Comparison of ENCODE assay signal across 10 cellular contexts in the genomic region with DNA sequence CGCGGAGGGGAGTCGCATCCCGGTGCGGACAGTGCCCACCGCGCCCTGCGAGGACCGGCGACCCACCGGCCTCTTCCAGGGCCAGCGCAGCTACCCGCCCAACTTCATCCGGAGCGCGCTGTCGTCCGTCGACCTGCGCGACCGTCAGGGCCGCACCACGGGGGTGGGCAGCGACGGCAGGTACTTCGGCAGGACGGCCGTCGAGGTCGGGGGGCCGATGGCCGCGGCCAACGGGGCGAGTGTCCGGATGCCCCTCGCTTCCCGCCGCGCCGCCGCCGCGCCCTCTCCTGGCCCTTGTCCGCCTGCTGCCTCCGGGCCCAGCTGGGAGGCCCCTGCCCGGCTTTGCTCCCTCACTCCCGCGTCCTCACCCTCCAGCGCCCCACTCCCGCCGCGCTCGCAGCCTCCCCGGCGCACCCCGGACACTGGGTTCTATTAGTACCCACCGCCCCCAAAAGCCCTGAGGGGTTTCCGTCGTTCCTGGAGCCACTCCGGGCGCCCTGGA. TPM values are rescaled to one million over a fixed set of nuclear protein-coding genes. Genes with fewer than 3 reads are reported as not detected.
A peak's percentile ranks its signal among the peaks of the same experiment; 100 is the strongest.
DNase-seq lines count a peak whose midpoint lies in the region; ATAC-seq and TF ChIP-seq lines count a peak whose summit lies in the region.
"Not testable (repeated sequence)": the region's sequence is repeated elsewhere in the genome, so short reads cannot be mapped to it uniquely, and the experiment has no call there.
"Had no signal": no experiment of that assay in that cellular context is flagged by ENCODE, and none has a peak within 500 bp of the region (broad histone marks: within the 10 kb centered on the region; RNA-seq: fewer than 3 reads in every experiment).

No MANE protein-coding gene starts in this region.

- peak overlapping the region in 1 of 2 experiments; percentile 61; a peak in 2 of 4 replicates for H3K4me3 ChIP-seq in DND-41 (ENCODE audit: low read depth in 1 of 2, low read length in 2 of 2)
- peak overlapping the region; percentile 44 to 64 (median 54) for H3K4me3 ChIP-seq in Peyer's patch
- H3K4me3 ChIP-seq in dorsolateral prefrontal cortex = peak overlapping the region in 57 of 59 donors; percentile 10 to 72 (median 58)
- H3K4me3 ChIP-seq in mesodermal cell (ENCODE audit: extremely low read depth, insufficient read depth, low read length, poor library complexity, severe bottlenecking) = peak overlapping the region; percentile 33
- peak overlapping the region; percentile 81 for H3K4me3 ChIP-seq in psoas muscle
- peak overlapping the region; percentile 62 to 64 for H3K4me3 ChIP-seq in tibial artery

- DNase-seq in DND-41; Peyer's patch; activated T-helper 2 cell treated with anti-CD3 and anti-CD28 coated beads, Interferon-gamma antibody, Interleukin-2, Interleukin-4, amounts not matched to agents 10 μg/mL and 5 μg/mL and 100 μg/mL, durations not matched to agents 14 hours and 24 hours and 36 hours (ENCODE audit: low spot score); dorsolateral prefrontal cortex; tibial artery: not testable (repeated sequence)
- DNase-seq in left ventricle myocardium superior (peak; percentile 31), psoas muscle (peak; percentile 14 to 41)

- H2AFZ ChIP-seq in DND-41 (ENCODE audit: low read depth, low read length) = peak overlapping the region; percentile 26; the same call in 1 of the 2 replicates

- H3K27me3 ChIP-seq in DND-41 (ENCODE audit: insufficient read depth, low read length, poor library complexity) (peaks cover 11% of the 10 kb centered on the region), dorsolateral prefrontal cortex (peaks cover 0 to 19% (median 0%) of the 10 kb centered on the region in 45 donors)
- not testable (repeated sequence) for H3K27me3 ChIP-seq in Peyer's patch; psoas muscle (ENCODE audit: insufficient read depth in 3 of 3, low read length in 2 of 3); tibial artery

- not testable (repeated sequence) for TF ChIP-seq POLR2A in Peyer's patch (IDR thresholded peaks at IDR 0.05)

- not testable (repeated sequence) for H3K9me3 ChIP-seq in DND-41 (ENCODE audit: insufficient read depth, low read length, severe bottlenecking); Peyer's patch; mesodermal cell (ENCODE audit: control insufficient read depth, low read length); psoas muscle; tibial artery

- intact Hi-C loops in activated T-helper 2 cell treated with anti-CD3 and anti-CD28 coated beads, Interferon-gamma antibody, Interleukin-2, Interleukin-4, amounts not matched to agents 10 μg/mL and 5 μg/mL and 100 μg/mL, durations not matched to agents 14 hours and 24 hours and 36 hours (cut with micrococcal nuclease); dorsolateral prefrontal cortex (cut with DNase I); left ventricle myocardium superior (cut with micrococcal nuclease); psoas muscle (cut with DNase I); tibial artery (cut with DNase I; ENCODE audit: low total_unique reads): not testable (repeated sequence)

- H3K4me2 ChIP-seq in DND-41 (ENCODE audit: insufficient read depth, low read length) = peak overlapping the region; percentile 76

- not testable (repeated sequence) for H3K4me1 Mint-ChIP-seq in activated T-helper 2 cell treated with anti-CD3 and anti-CD28 coated beads, Interferon-gamma antibody, Interleukin-2, Interleukin-4, amounts not matched to agents 10 μg/mL and 5 μg/mL and 100 μg/mL, durations not matched to agents 14 hours and 24 hours and 36 hours (ENCODE audit: low read depth)

- H3K36me3 ChIP-seq in DND-41 (ENCODE audit: insufficient read depth, low read length); Peyer's patch; mesodermal cell (ENCODE audit: control insufficient read depth, insufficient read depth, low read length); psoas muscle (ENCODE audit: insufficient read depth in 1 of 2, low read depth in 1 of 2); tibial artery: not testable (repeated sequence)

- ATAC-seq in DND-41 (ENCODE audit: insufficient read depth, low read depth) (peak; percentile 16; the same call in 1 of the 3 replicates), left ventricle myocardium superior (peak; percentile 76), psoas muscle (peak; percentile 41 to 66 (median 57))

- H3K27ac Mint-ChIP-seq in activated T-helper 2 cell treated with anti-CD3 and anti-CD28 coated beads, Interferon-gamma antibody, Interleukin-2, Interleukin-4, amounts not matched to agents 10 μg/mL and 5 μg/mL and 100 μg/mL, durations not matched to agents 14 hours and 24 hours and 36 hours = not testable (repeated sequence)

- not testable (repeated sequence) for H4K20me1 ChIP-seq in DND-41 (ENCODE audit: insufficient read depth, low read length)

- 0 to 2% methylated on average over 14 to 16 of the region's 63 CpGs for WGBS in mesodermal cell (ENCODE audit: insufficient coverage in 2 of 2), 2 experiments
- WGBS in psoas muscle, 3 donors = 0% methylated on average over 17 to 63 of the region's 63 CpGs

- H3K36me3 Mint-ChIP-seq in activated T-helper 2 cell treated with anti-CD3 and anti-CD28 coated beads, Interferon-gamma antibody, Interleukin-2, Interleukin-4, amounts not matched to agents 10 μg/mL and 5 μg/mL and 100 μg/mL, durations not matched to agents 14 hours and 24 hours and 36 hours (ENCODE audit: low read depth) = not testable (repeated sequence)

- not testable (repeated sequence) for TF ChIP-seq CTCF in DND-41 (IDR thresholded peaks at IDR 0.05; ENCODE audit: borderline replicate concordance, extremely low read depth, low read length, poor library complexity, severe bottlenecking); Peyer's patch (IDR thresholded peaks at IDR 0.05); dorsolateral prefrontal cortex (IDR thresholded peaks at IDR 0.05 in 54 of 56, conservative IDR thresholded peaks at IDR 0.05 in 2 of 56; ENCODE audit: low read depth in 1 of 56, partially characterized antibody in 56 of 56); psoas muscle (IDR thresholded peaks at IDR 0.05); tibial artery (IDR thresholded peaks at IDR 0.05)

- H3K27me3 Mint-ChIP-seq in activated T-helper 2 cell treated with anti-CD3 and anti-CD28 coated beads, Interferon-gamma antibody, Interleukin-2, Interleukin-4, amounts not matched to agents 10 μg/mL and 5 μg/mL and 100 μg/mL, durations not matched to agents 14 hours and 24 hours and 36 hours (ENCODE audit: low read depth) = peaks cover 16% of the 10 kb centered on the region

- H3K9me3 Mint-ChIP-seq in activated T-helper 2 cell treated with anti-CD3 and anti-CD28 coated beads, Interferon-gamma antibody, Interleukin-2, Interleukin-4, amounts not matched to agents 10 μg/mL and 5 μg/mL and 100 μg/mL, durations not matched to agents 14 hours and 24 hours and 36 hours = not testable (repeated sequence)

- H3K9ac ChIP-seq in DND-41 (ENCODE audit: low read depth, low read length) = peak overlapping the region; percentile 57; the same call in 1 of the 2 replicates

- not testable (repeated sequence) for H3K79me2 ChIP-seq in DND-41 (ENCODE audit: insufficient read depth, low read length)

- not testable (repeated sequence) for H3K4me1 ChIP-seq in DND-41 (ENCODE audit: insufficient read depth, low read length); Peyer's patch; mesodermal cell (ENCODE audit: control insufficient read depth, insufficient read depth, low read length, poor library complexity, severe bottlenecking); psoas muscle; tibial artery

- peak overlapping the region; percentile 76 for H3K4me3 Mint-ChIP-seq in activated T-helper 2 cell treated with anti-CD3 and anti-CD28 coated beads, Interferon-gamma antibody, Interleukin-2, Interleukin-4, amounts not matched to agents 10 μg/mL and 5 μg/mL and 100 μg/mL, durations not matched to agents 14 hours and 24 hours and 36 hours (ENCODE audit: low read depth)

- H3K27ac ChIP-seq in DND-41 (ENCODE audit: low read length); mesodermal cell (ENCODE audit: low read depth, low read length, severe bottlenecking): not testable (repeated sequence)
- H3K27ac ChIP-seq in Peyer's patch (peak overlapping the region in 3 of 4 donors; percentile 58 to 77 (median 74)), dorsolateral prefrontal cortex (peak overlapping the region in 4 of 59 donors; percentile 52 to 76 (median 62)), psoas muscle (peak overlapping the region; percentile 74), tibial artery (peak overlapping the region in 1 of 2 donors; percentile 62)

RNA-seq across cellular contexts. Expression of a gene that starts 43.6 kb away (rescaled TPM):
- under 1 TPM in 1 of 4 donors, not detected in 3; 0.40 TPM for total RNA-seq in Peyer's patch
- 0.14 and 0.30 TPM in 2 replicates for total RNA-seq in activated T-helper 2 cell treated with anti-CD3 and anti-CD28 coated beads, Interferon-gamma antibody, Interleukin-2, Interleukin-4, amounts not matched to agents 10 μg/mL and 5 μg/mL and 100 μg/mL, durations not matched to agents 14 hours and 24 hours and 36 hours
- 1 to 10 TPM in 19 of 120 experiments, under 1 TPM in 84, not detected in 17; 0.18 to 1.7 (median 0.68) TPM for total RNA-seq in dorsolateral prefrontal cortex
- total RNA-seq in left ventricle myocardium superior = not detected
- not detected for polyA plus RNA-seq in mesodermal cell (2013, experiment 1 of 2)
- not detected for polyA plus RNA-seq in mesodermal cell (2013, experiment 2 of 2)
- total RNA-seq in psoas muscle = under 1 TPM in 3 of 4 donors, not detected in 1; 0.15 to 0.21 (median 0.18) TPM
- under 1 TPM; 0.14 to 0.19 (median 0.15) TPM for polyA plus RNA-seq in psoas muscle
- total RNA-seq: CD4-positive, CD25-positive, alpha-beta regulatory T cell; HT-29 had no signal

Comparison
In these comparisons a context has a peak if more than half of its experiments do, and no peak if none do; other contexts are left out.
1. ATAC-seq: peak in every context shown above with its lines; median percentile 76 in left ventricle myocardium superior; 57 in psoas muscle; 16 in DND-41.